8 cellular contexts compared by ENCODE assay signal in the genomic region with DNA sequence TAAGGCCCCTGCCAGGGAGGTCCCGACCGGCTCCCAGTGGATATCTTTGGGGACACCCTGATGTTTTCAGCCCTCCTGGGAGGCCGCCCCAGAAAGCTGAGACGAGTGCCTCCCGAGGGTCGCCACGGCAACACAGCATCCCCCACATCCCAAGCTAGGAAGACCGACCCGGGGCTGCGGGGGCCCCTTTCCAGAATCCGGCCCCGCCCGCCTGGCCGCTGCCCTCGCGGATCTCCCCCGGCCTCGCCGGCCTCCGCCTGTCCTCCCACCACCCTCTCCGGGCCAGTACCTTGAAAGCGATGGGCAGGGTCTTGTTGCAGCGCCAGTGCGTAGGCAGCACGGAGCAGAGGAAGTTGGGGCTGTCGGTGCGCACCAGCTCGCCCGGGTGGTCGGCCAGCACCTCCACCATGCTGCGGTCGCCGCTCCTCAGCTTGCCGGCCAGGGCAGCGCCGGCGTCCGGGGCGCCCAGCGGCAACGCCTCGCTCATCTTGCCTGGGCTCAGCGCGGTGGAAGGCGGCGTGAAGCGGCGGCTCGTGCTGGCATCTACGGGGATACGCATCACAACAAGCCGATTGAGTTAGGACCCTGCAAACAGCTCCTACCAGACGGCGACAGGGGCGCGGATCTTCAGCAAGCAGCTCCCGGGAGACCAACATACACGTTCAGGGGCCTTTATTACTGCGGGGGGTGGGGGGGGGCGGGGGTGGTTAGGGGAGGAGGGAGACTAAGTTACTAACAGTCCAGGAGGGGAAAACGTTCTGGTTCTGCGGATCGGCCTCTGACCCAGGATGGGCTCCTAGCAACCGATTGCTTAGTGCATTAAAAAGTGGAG.
DNase-seq lines count a peak whose midpoint lies in the region; ATAC-seq and TF ChIP-seq lines count a peak whose summit lies in the region.

No MANE protein-coding gene starts in this region.

- DNase-seq in Ammon's horn (ENCODE audit: low spot score): peak; percentile 7
- DNase-seq in IMR-90: no peak
- peak; percentile 52 to 59 for DNase-seq in activated T-cell treated with anti-CD3 and anti-CD28 coated beads, Interleukin-2, amount 50 U/mL, for 72 hours
- peak; percentile 57 for DNase-seq in Right ventricle myocardium superior
- DNase-seq in prostate gland (ENCODE audit: low spot score): no peak
- no peak for DNase-seq in nucleus accumbens (lab: John Stamatoyannopoulos, UW)

- H3K23ac ChIP-seq in IMR-90 (ENCODE audit: low read depth, low read length): peak overlapping the region; percentile 98

- H3K56ac ChIP-seq in IMR-90 (ENCODE audit: extremely low read depth, insufficient read depth, low read length): peak overlapping the region; percentile 99

- H4K8ac ChIP-seq in IMR-90 (ENCODE audit: low read depth in 2 of 2, low read length in 2 of 2): peak overlapping the region; percentile 74 to 95

- no peaks in the 10 kb centered on the region for H3K9me1 ChIP-seq in IMR-90 (ENCODE audit: insufficient read depth, low read length)

- no peaks in the 10 kb centered on the region for H3K9me3 Mint-ChIP-seq in activated T-cell treated with anti-CD3 and anti-CD28 coated beads, Interleukin-2, amount 50 U/mL, for 72 hours

- intact Hi-C loops in IMR-90 (cut with micrococcal nuclease): loop anchor here (1.0 to 5.0 kb wide), 5 partner anchors 84 to 1141 kb away; no protein-coding TSS in a partner anchor
- intact Hi-C loops in Right ventricle myocardium superior (cut with DNase I): no loop called here
- intact Hi-C loops in prostate gland (cut with DNase I): loop anchor here (5.0 to 10.0 kb wide), 4 partner anchors 89 to 441 kb away; no protein-coding TSS in a partner anchor

- H3K36me3 ChIP-seq in IMR-90 (ENCODE audit: control insufficient read depth, insufficient read depth, low read length) (peaks cover 4% of the 10 kb centered on the region; the same call in 1 of the 2 replicates), prostate gland (no peaks in the 10 kb centered on the region)

- peak overlapping the region; percentile 85 for H3K14ac ChIP-seq in IMR-90 (replicated peaks; ENCODE audit: low read depth, low read length)

- peak overlapping the region; percentile 90 for H4K91ac ChIP-seq in IMR-90 (ENCODE audit: insufficient read depth, low read depth, low read length)

- TF ChIP-seq RAD21 in IMR-90 (IDR thresholded peaks at IDR 0.05; ENCODE audit: low read length): no peak

- POLR2A ChIA-PET in IMR-90 (lab: Charles Lee; ENCODE audit: unreplicated experiment): interaction anchor here (0.5 to 3.0 kb wide), 5 partner anchors 15 to 729 kb away, joined by 3 to 12 read pairs (median 5); no protein-coding TSS in a partner anchor

- in situ Hi-C loops in IMR-90 (cut with MboI; ENCODE audit: low sequenced_read_pairs): loop anchor here (5.0 to 10.0 kb wide), 4 partner anchors 321 to 1048 kb away; no protein-coding TSS in a partner anchor

- peak overlapping the region; percentile 85 for H4K5ac ChIP-seq in IMR-90 (ENCODE audit: low read depth, low read length)

- H3K9ac ChIP-seq in IMR-90 (ENCODE audit: low read depth, low read length): peak overlapping the region; percentile 100

- H3K4me2 ChIP-seq in IMR-90 (ENCODE audit: low read depth, low read length): peak overlapping the region; percentile 87

- H2AK9ac ChIP-seq in IMR-90 (replicated peaks; ENCODE audit: low read depth, low read length, poor library complexity): peak overlapping the region; percentile 87

- 0% methylated on average over 38 of the region's 64 CpGs; no CpG with 5 or more reads in 1 of the 2 experiments for WGBS in IMR-90 (ENCODE audit: extremely low coverage in 2 of 2, insufficient read length in 1 of 2), 2 experiments
- WGBS in prostate gland: 4% methylated on average over 54 of the region's 64 CpGs

- H3K9me3 ChIP-seq in IMR-90 (ENCODE audit: control insufficient read depth, insufficient read depth, low read length) (no peaks in the 10 kb centered on the region), prostate gland (no peaks in the 10 kb centered on the region)

- H2BK20ac ChIP-seq in IMR-90 (ENCODE audit: low read depth, low read length): 0 out of 2 replicates have a peak overlapping the region, but pooled peaks have one; percentile 13

- peak overlapping the region; percentile 73 for H2AFZ ChIP-seq in IMR-90 (replicated peaks; ENCODE audit: low read length, poor library complexity)

- CTCF ChIA-PET in IMR-90 (lab: Yijun Ruan, JAX): interaction anchor here (1.5 to 2.1 kb wide), 3 partner anchors 141 to 164 kb away, joined by 3 to 9 read pairs (median 8); no protein-coding TSS in a partner anchor

- H4K20me1 ChIP-seq in IMR-90 (ENCODE audit: insufficient read depth, low read length): peaks cover 28% of the 10 kb centered on the region

- peak overlapping the region; percentile 95 for H3K18ac ChIP-seq in IMR-90 (ENCODE audit: low read depth, low read length)

- H2BK120ac ChIP-seq in IMR-90 (ENCODE audit: low read depth, low read length): peak overlapping the region; percentile 89

- peak overlapping the region; percentile 100 for H3K4me3 Mint-ChIP-seq in activated T-cell treated with anti-CD3 and anti-CD28 coated beads, Interleukin-2, amount 50 U/mL, for 72 hours

- H3K27ac ChIP-seq in IMR-90 (ENCODE audit: insufficient read depth, low read length) (peak overlapping the region; percentile 100), prostate gland (peak overlapping the region; percentile 82 to 88)

- peak overlapping the region; percentile 78 for H2AK5ac ChIP-seq in IMR-90 (ENCODE audit: low read depth, low read length)

- H3K27me3 Mint-ChIP-seq in activated T-cell treated with anti-CD3 and anti-CD28 coated beads, Interleukin-2, amount 50 U/mL, for 72 hours (ENCODE audit: low read depth): no peaks in the 10 kb centered on the region

- H3K4ac ChIP-seq in IMR-90 (ENCODE audit: low read depth, low read length): peak overlapping the region; percentile 99

- BruUV-seq in IMR-90 (replicated peaks; lab: Mats Ljungman, UMichigan): no TSS peak

- peak; percentile 70; the same call in 1 of the 2 replicates for TF ChIP-seq POLR2A in IMR-90 (IDR thresholded peaks at IDR 0.05; ENCODE audit: low read depth, low read length)
- TF ChIP-seq POLR2A in prostate gland (IDR thresholded peaks at IDR 0.05): peak; percentile 24

- H3K36me3 Mint-ChIP-seq in activated T-cell treated with anti-CD3 and anti-CD28 coated beads, Interleukin-2, amount 50 U/mL, for 72 hours (ENCODE audit: insufficient read depth in 2 of 2): peaks cover 6 to 12% of the 10 kb centered on the region in 2 donors

- dilution Hi-C loops in IMR-90 (cut with HindIII; ENCODE audit: low sequenced_read_pairs, unreplicated experiment): no loop called here

- peak overlapping the region; percentile 100 for H3K27ac Mint-ChIP-seq in activated T-cell treated with anti-CD3 and anti-CD28 coated beads, Interleukin-2, amount 50 U/mL, for 72 hours

- TF ChIP-seq CTCF in IMR-90 (conservative IDR thresholded peaks at IDR 0.05; ENCODE audit: low read depth, low read length) (no peak), prostate gland (IDR thresholded peaks at IDR 0.05) (peak in 1 of 4 experiments; percentile 1)

- no peak for ATAC-seq in IMR-90 (ENCODE audit: low read depth)
- no peak for ATAC-seq in activated T-cell treated with anti-CD3 and anti-CD28 coated beads, Interleukin-2, amount 50 U/mL, for 72 hours (replicated peaks in 1 of 2)
- no peak for ATAC-seq in Right ventricle myocardium superior (ENCODE audit: poor library complexity)
- no peak for ATAC-seq in HG03432 (IDR thresholded peaks at IDR 0.05; ENCODE audit: unreplicated experiment)
- ATAC-seq in GM19397 (IDR thresholded peaks at IDR 0.05; ENCODE audit: unreplicated experiment): no peak

- H3K79me1 ChIP-seq in IMR-90 (ENCODE audit: low read depth in 1 of 2, low read length in 2 of 2): peaks cover 0 to 18% of the 10 kb centered on the region in 2 experiments; a peak in 2 of 4 replicates

- H3K4me1 ChIP-seq in IMR-90 (ENCODE audit: control insufficient read depth, insufficient read depth, low read length) (no peaks in the 10 kb centered on the region; the same call in 1 of the 2 replicates), prostate gland (replicated peaks) (no peaks in the 10 kb centered on the region)

- peaks cover 50% of the 10 kb centered on the region for H3K4me1 Mint-ChIP-seq in activated T-cell treated with anti-CD3 and anti-CD28 coated beads, Interleukin-2, amount 50 U/mL, for 72 hours (ENCODE audit: low read depth)

- peak overlapping the region; percentile 99 for H3K4me3 ChIP-seq in IMR-90 (ENCODE audit: insufficient read depth, low read depth, low read length)
- peak overlapping the region; percentile 58 to 83 for H3K4me3 ChIP-seq in prostate gland

- H2BK5ac ChIP-seq in IMR-90 (ENCODE audit: low read depth, low read length, poor library complexity, severe bottlenecking): peak overlapping the region; percentile 97

- peak overlapping the region; percentile 43; the same call in 2 of the 3 replicates for H2BK15ac ChIP-seq in IMR-90 (ENCODE audit: low read depth, low read length)

- no peaks in the 10 kb centered on the region for H3K27me3 ChIP-seq in IMR-90 (ENCODE audit: control insufficient read depth, insufficient read depth, low read length)
- no peaks in the 10 kb centered on the region for H3K27me3 ChIP-seq in prostate gland (replicated peaks; ENCODE audit: insufficient read depth)

TF ChIP-seq in IMR-90, 13 proteins besides CTCF, POLR2A, EP300 and RAD21:
- TF ChIP-seq RCOR1 (IDR thresholded peaks at IDR 0.05; ENCODE audit: insufficient replicate concordance, low read length) (no peak), MAZ (IDR thresholded peaks at IDR 0.05; ENCODE audit: borderline replicate concordance, low read depth, low read length) (0 out of 2 replicates have a peak, but pooled peaks have one; percentile 23)
- TF ChIP-seq, protein P1, sequence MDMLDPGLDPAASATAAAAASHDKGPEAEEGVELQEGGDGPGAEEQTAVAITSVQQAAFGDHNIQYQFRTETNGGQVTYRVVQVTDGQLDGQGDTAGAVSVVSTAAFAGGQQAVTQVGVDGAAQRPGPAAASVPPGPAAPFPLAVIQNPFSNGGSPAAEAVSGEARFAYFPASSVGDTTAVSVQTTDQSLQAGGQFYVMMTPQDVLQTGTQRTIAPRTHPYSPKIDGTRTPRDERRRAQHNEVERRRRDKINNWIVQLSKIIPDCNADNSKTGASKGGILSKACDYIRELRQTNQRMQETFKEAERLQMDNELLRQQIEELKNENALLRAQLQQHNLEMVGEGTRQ (IDR thresholded peaks at IDR 0.05; ENCODE audit: low read depth, low read length): no peak
TF ChIP-seq in IMR-90: peak in this region for 1.

Comparison
In these comparisons a context has a peak if more than half of its experiments do, and no peak if none do; other contexts are left out.
1. DNase-seq: peak in Ammon's horn (single experiment), activated T-cell treated with anti-CD3 and anti-CD28 coated beads, Interleukin-2, amount 50 U/mL, for 72 hours (2 of 2) and Right ventricle myocardium superior (single experiment); none in IMR-90 (single experiment), prostate gland (single experiment) and nucleus accumbens (0 of 56).